Comparison of ENCODE assay signal across 19 cellular contexts in the genomic region with DNA sequence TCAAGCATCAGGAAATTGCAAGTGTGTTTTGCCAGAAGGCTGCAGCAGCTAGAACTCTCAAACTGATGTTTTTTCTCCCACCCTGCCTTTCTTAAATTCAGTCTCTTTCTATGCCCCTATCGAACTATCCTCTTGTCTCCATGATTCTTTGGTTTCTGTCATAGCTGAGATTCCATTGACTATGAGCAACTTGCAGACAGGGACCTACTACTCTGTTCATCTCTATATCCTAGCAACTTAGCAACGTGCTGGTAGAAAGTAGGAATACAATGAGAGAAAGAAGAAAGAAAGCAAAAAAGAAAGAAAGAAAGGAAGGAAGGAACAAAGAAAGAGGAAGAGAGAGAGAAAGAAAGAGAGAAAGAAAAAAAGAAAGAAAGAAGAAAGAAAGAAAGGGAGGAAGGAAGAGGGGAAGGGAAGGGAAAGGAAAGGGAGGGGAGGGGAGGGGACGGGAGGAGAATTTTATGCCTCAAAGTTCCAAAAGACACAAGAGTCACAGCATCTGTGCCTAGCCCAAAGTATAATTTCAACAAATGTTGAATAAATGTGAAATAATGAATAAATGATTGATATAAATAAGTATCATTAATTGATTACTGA.
"Had no signal": no experiment of that assay in that cellular context is flagged by ENCODE, and none has a peak within 500 bp of the region (broad histone marks: within the 10 kb centered on the region; RNA-seq: fewer than 3 reads in every experiment).

No MANE protein-coding gene starts in this region.

- H3K9me3 ChIP-seq: left ventricle myocardium inferior, lower lobe of right lung, ovary, right atrium auricular region had no signal

- H3K79me2 ChIP-seq: hepatocyte had no signal

- H3K4me2 ChIP-seq: hepatocyte, neural progenitor cell had no signal

- H3K4me3 ChIP-seq: hepatocyte, left ventricle myocardium inferior, lower lobe of right lung, neural progenitor cell, ovary, right atrium auricular region had no signal

- H3K36me3 ChIP-seq: left ventricle myocardium inferior, lower lobe of right lung, neural progenitor cell, ovary, right atrium auricular region had no signal

- H3K36me3 Mint-ChIP-seq: natural killer cell treated with Interleukin-12 subunit alpha and Interleukin-12 subunit beta and Interleukin-15 and Interleukin-18, amount 100 ng/mL, for 72 hours; neural progenitor cell; type B pancreatic cell had no signal

- H3K4me1 ChIP-seq: left ventricle myocardium inferior, lower lobe of right lung, neural progenitor cell, right atrium auricular region had no signal

- ATAC-seq: left cardiac atrium; lower lobe of right lung; natural killer cell treated with Interleukin-12 subunit alpha and Interleukin-12 subunit beta and Interleukin-15 and Interleukin-18, amount 100 ng/mL, for 72 hours had no signal

- H3K27ac Mint-ChIP-seq: endodermal cell; memory B cell; natural killer cell treated with Interleukin-12 subunit alpha and Interleukin-12 subunit beta and Interleukin-15 and Interleukin-18, amount 100 ng/mL, for 72 hours; neural progenitor cell; type B pancreatic cell had no signal

- H3K27me3 ChIP-seq: hepatocyte, neural progenitor cell, ovary, right atrium auricular region had no signal

- H2AFZ ChIP-seq: hepatocyte, neural progenitor cell had no signal

- H3K9ac ChIP-seq: neural progenitor cell had no signal

- H3K4me3 Mint-ChIP-seq: endodermal cell; memory B cell; natural killer cell treated with Interleukin-12 subunit alpha and Interleukin-12 subunit beta and Interleukin-15 and Interleukin-18, amount 100 ng/mL, for 72 hours; neural progenitor cell; type B pancreatic cell had no signal

- H3K27me3 Mint-ChIP-seq: type B pancreatic cell had no signal

- DNase-seq: effector CD4-positive, alpha-beta T cell; endodermal cell; erythroblast; foreskin melanocyte; kidney; left cardiac atrium; left ventricle myocardium inferior; lower lobe of right lung; midbrain; ovary; small intestine; stimulated activated CD4-positive, alpha-beta T cell treated with anti-CD3 and anti-CD28 coated beads, Interleukin-12 subunit alpha, Interleukin-12 subunit beta, amount 100 ng/mL, for 4 hours; stimulated activated naive CD4-positive, alpha-beta T cell treated with Interleukin-2 at 50 U/mL for 16 hours had no signal

- H3K27ac ChIP-seq: hepatocyte, left ventricle myocardium inferior, lower lobe of right lung, neural progenitor cell, ovary, right atrium auricular region had no signal

- H3K9me3 Mint-ChIP-seq: endodermal cell; memory B cell; natural killer cell treated with Interleukin-12 subunit alpha and Interleukin-12 subunit beta and Interleukin-15 and Interleukin-18, amount 100 ng/mL, for 72 hours; neural progenitor cell; type B pancreatic cell had no signal
